15 cellular contexts compared by ENCODE assay signal in the genomic region with DNA sequence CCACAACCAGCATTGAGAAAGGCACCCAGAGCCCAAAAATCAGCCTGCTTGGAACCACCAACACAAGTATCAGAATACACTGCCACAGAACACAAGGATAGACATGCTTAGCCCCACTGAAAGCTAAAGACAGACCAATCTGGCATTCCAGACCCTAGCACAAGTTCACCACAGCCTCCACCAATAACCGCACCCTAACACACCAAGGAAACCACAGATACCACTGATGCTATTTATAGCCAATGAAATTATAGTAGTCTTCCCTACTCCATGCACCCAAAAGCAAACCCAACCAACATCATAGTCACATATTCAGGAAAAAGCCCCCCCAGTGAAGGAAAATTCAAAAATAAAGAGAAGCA.
DNase-seq lines count a peak whose midpoint lies in the region; ATAC-seq lines count a peak whose summit lies in the region.
"Had no signal": no experiment of that assay in that cellular context is flagged by ENCODE, and none has a peak within 500 bp of the region (broad histone marks: within the 10 kb centered on the region; RNA-seq: fewer than 3 reads in every experiment).

No MANE protein-coding gene starts in this region.

- peak overlapping the region; percentile 16 for H3K27ac Mint-ChIP-seq in T-helper 2 cell treated with Interferon-gamma antibody and Interleukin-4, amounts not matched to agents 5 μg/mL and 100 μg/mL, for 36 hours
- H3K27ac Mint-ChIP-seq in activated naive CD8-positive, alpha-beta T cell treated with anti-CD3 and anti-CD28 coated beads, Interleukin-2, amount 10 ng/mL, durations not matched to agents 7 days and 5 days, result peak overlapping the region; percentile 48
- H3K27ac Mint-ChIP-seq: natural killer cell had no signal

- POLR2A ChIA-PET in activated naive CD8-positive, alpha-beta T cell treated with anti-CD3 and anti-CD28 coated beads, Interleukin-2, amount 10 ng/mL, durations not matched to agents 7 days and 5 days (lab: Charles Lee), result no interaction called here

- ATAC-seq in GM21529 (IDR thresholded peaks at IDR 0.05; ENCODE audit: unreplicated experiment) (peak; percentile 43), HG03159 (IDR thresholded peaks at IDR 0.05; ENCODE audit: unreplicated experiment) (peak; percentile 19)
- no peak for ATAC-seq in activated naive CD8-positive, alpha-beta T cell treated with anti-CD3 and anti-CD28 coated beads, Interleukin-2, amount 10 ng/mL, durations not matched to agents 7 days and 5 days (ENCODE audit: low read depth)
- ATAC-seq: gastrocnemius medialis, left cardiac atrium had no signal

- DNase-seq in T-helper 2 cell treated with Interferon-gamma antibody and Interleukin-4, amounts not matched to agents 5 μg/mL and 100 μg/mL, for 36 hours (ENCODE audit: low spot score), result no peak
- DNase-seq in T-helper 2 cell, result no peak
- DNase-seq in activated naive CD8-positive, alpha-beta T cell treated with anti-CD3 and anti-CD28 coated beads, Interleukin-2, amount 10 ng/mL, durations not matched to agents 7 days and 5 days, result no peak
- no peak for DNase-seq in NCI-H2029 treated with DMSO at 0.1 percent for 48 hours (lab: John Stamatoyannopoulos, UW)
- no peak for DNase-seq in mucosa of gallbladder (ENCODE audit: low spot score)
- DNase-seq in COR-L47 (lab: John Stamatoyannopoulos, UW), result no peak
- DNase-seq: DMS153; gastrocnemius medialis; left cardiac atrium; natural killer cell; NCI-H1930; NK-92 treated with Interleukin-12 subunit alpha and Interleukin-12 subunit beta, amount 100 ng/mL, for 24 hours; sigmoid colon had no signal

- H3K36me3 Mint-ChIP-seq in T-helper 2 cell treated with Interferon-gamma antibody and Interleukin-4, amounts not matched to agents 5 μg/mL and 100 μg/mL, for 36 hours (ENCODE audit: low read depth), result peaks cover 12% of the 10 kb centered on the region
- H3K36me3 Mint-ChIP-seq in activated naive CD8-positive, alpha-beta T cell treated with anti-CD3 and anti-CD28 coated beads, Interleukin-2, amount 10 ng/mL, durations not matched to agents 7 days and 5 days, result peaks cover 16% of the 10 kb centered on the region
- H3K36me3 Mint-ChIP-seq: natural killer cell had no signal

- H3K4me3 Mint-ChIP-seq in T-helper 2 cell treated with Interferon-gamma antibody and Interleukin-4, amounts not matched to agents 5 μg/mL and 100 μg/mL, for 36 hours, result peak overlapping the region; percentile 1
- H3K4me3 Mint-ChIP-seq in activated naive CD8-positive, alpha-beta T cell treated with anti-CD3 and anti-CD28 coated beads, Interleukin-2, amount 10 ng/mL, durations not matched to agents 7 days and 5 days, result peak overlapping the region; percentile 0
- H3K4me3 Mint-ChIP-seq: natural killer cell had no signal

- H3K27me3 Mint-ChIP-seq in T-helper 2 cell treated with Interferon-gamma antibody and Interleukin-4, amounts not matched to agents 5 μg/mL and 100 μg/mL, for 36 hours (ENCODE audit: low read depth), result peaks cover 6% of the 10 kb centered on the region
- H3K27me3 Mint-ChIP-seq in activated naive CD8-positive, alpha-beta T cell treated with anti-CD3 and anti-CD28 coated beads, Interleukin-2, amount 10 ng/mL, durations not matched to agents 7 days and 5 days, result peaks cover 3% of the 10 kb centered on the region

- peaks cover 28% of the 10 kb centered on the region for H3K9me3 Mint-ChIP-seq in T-helper 2 cell treated with Interferon-gamma antibody and Interleukin-4, amounts not matched to agents 5 μg/mL and 100 μg/mL, for 36 hours
- H3K9me3 Mint-ChIP-seq in activated naive CD8-positive, alpha-beta T cell treated with anti-CD3 and anti-CD28 coated beads, Interleukin-2, amount 10 ng/mL, durations not matched to agents 7 days and 5 days, result peaks cover 12% of the 10 kb centered on the region
- H3K9me3 Mint-ChIP-seq: natural killer cell had no signal

- H3K4me1 Mint-ChIP-seq in T-helper 2 cell treated with Interferon-gamma antibody and Interleukin-4, amounts not matched to agents 5 μg/mL and 100 μg/mL, for 36 hours (ENCODE audit: low read depth), result peaks cover 21% of the 10 kb centered on the region
- H3K4me1 Mint-ChIP-seq in activated naive CD8-positive, alpha-beta T cell treated with anti-CD3 and anti-CD28 coated beads, Interleukin-2, amount 10 ng/mL, durations not matched to agents 7 days and 5 days, result peaks cover 11% of the 10 kb centered on the region
